16 cellular contexts compared by ENCODE assay signal in the genomic region with DNA sequence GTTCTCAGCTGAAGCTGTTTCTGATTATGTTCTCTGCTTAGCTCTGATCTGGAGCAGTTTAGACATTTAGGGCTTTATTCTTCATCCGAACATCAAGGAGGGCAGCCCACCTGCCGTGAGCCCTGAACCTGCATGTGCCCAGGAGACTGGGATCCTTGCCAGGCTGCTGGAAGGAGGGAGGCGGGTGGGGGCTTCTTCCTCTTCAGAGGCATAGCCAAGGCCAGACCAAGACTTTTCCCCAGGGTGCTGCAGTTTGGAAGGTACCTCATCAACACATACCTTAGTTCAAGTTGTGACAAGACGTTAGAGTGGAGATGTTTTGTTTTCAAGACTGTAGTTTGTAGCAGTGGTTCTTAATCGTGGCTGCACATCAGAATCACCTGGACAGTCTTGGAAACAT.
"Had no signal": no experiment of that assay in that cellular context is flagged by ENCODE, and none has a peak within 500 bp of the region (broad histone marks: within the 10 kb centered on the region; RNA-seq: fewer than 3 reads in every experiment).

No MANE protein-coding gene starts in this region.

- DNase-seq: activated CD4-positive, alpha-beta T cell treated with anti-CD3 and anti-CD28 coated beads, Interleukin-2, amount 50 U/mL, for 4 hours; activated gamma-delta T cell; foreskin melanocyte; glutamatergic neuron; hippocampal formation; islet precursor cell; nucleus accumbens; stimulated activated naive B cell treated with anti-CD40 and anti-IgM and Interleukin-4, amounts not matched to agents 10 μg/mL and 1 μg/mL and 100 μg/mL, for 72 hours; thyroid gland; WERI-Rb-1 had no signal

- H3K27ac ChIP-seq: adrenal gland, epithelial cell of prostate, thyroid gland, WERI-Rb-1 had no signal

- FAIRE-seq: astrocyte had no signal

- ATAC-seq: activated naive CD4-positive, alpha-beta T cell treated with anti-CD3 and anti-CD28 coated beads, Interleukin-2, amount 50 U/mL, for 72 hours; left lobe of liver; stimulated activated naive B cell treated with anti-CD40 and anti-IgM and Interleukin-4, amounts not matched to agents 10 μg/mL and 1 μg/mL and 100 μg/mL, for 72 hours had no signal

- H3K9me3 ChIP-seq: adrenal gland, thyroid gland had no signal

- H3K4me1 ChIP-seq: thyroid gland had no signal

- H3K4me3 ChIP-seq: adrenal gland, lung, thyroid gland had no signal

- H3K36me3 ChIP-seq: adrenal gland, WERI-Rb-1 had no signal

- H3K27me3 ChIP-seq: adrenal gland, thyroid gland had no signal
